10 cellular contexts compared by ENCODE assay signal in the genomic region with DNA sequence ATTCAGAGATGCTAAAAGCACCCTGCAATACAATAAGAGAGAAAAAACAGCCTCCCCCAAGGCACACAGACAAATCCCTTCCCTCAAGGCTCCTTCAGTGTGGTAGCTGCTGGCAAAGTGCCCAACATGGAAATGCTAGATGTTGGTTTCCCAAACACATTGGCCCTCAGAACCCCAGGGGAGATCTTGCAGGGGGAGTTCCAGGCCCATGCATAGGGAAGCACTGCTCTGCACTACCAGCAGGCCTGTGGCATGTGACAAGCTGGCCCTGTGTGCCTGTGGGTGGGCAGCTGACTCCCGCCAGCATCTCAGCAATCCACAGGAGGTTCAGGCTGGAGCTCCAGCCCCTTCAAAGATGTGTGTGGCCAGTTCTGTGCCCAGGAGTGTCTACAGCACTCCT. TPM values are rescaled to one million over a fixed set of nuclear protein-coding genes. Genes with fewer than 3 reads are reported as not detected.
A peak's percentile ranks its signal among the peaks of the same experiment; 100 is the strongest.
DNase-seq lines count a peak whose midpoint lies in the region; ATAC-seq lines count a peak whose summit lies in the region.
"Had no signal": no experiment of that assay in that cellular context is flagged by ENCODE, and none has a peak within 500 bp of the region (broad histone marks: within the 10 kb centered on the region; RNA-seq: fewer than 3 reads in every experiment).

No MANE protein-coding gene starts in this region.

- H3K9me3 Mint-ChIP-seq in activated T-helper 1 cell treated with anti-CD3 and anti-CD28 coated beads, Interleukin-12 subunit alpha, Interleukin-12 subunit beta, Interleukin-2, Interleukin-4 antibody, amounts not matched to agents 30 ng/mL and 10 ng/mL and 1 ng/mL, durations not matched to agents 14 hours and 24 hours and 36 hours = no peaks in the 10 kb centered on the region
- H3K9me3 Mint-ChIP-seq in natural killer cell treated with Interleukin-12 subunit alpha and Interleukin-12 subunit beta and Interleukin-15 and Interleukin-18, amount 100 ng/mL, for 72 hours = no peaks in the 10 kb centered on the region

- H3K36me3 Mint-ChIP-seq in activated T-helper 1 cell treated with anti-CD3 and anti-CD28 coated beads, Interleukin-12 subunit alpha, Interleukin-12 subunit beta, Interleukin-2, Interleukin-4 antibody, amounts not matched to agents 30 ng/mL and 10 ng/mL and 1 ng/mL, durations not matched to agents 14 hours and 24 hours and 36 hours (ENCODE audit: low read depth) = no peaks in the 10 kb centered on the region
- H3K36me3 Mint-ChIP-seq in natural killer cell treated with Interleukin-12 subunit alpha and Interleukin-12 subunit beta and Interleukin-15 and Interleukin-18, amount 100 ng/mL, for 72 hours = no peaks in the 10 kb centered on the region

- peaks cover 71% of the 10 kb centered on the region for H3K4me1 Mint-ChIP-seq in activated T-helper 1 cell treated with anti-CD3 and anti-CD28 coated beads, Interleukin-12 subunit alpha, Interleukin-12 subunit beta, Interleukin-2, Interleukin-4 antibody, amounts not matched to agents 30 ng/mL and 10 ng/mL and 1 ng/mL, durations not matched to agents 14 hours and 24 hours and 36 hours (ENCODE audit: low read depth)
- peaks cover 26 to 31% of the 10 kb centered on the region in 2 donors for H3K4me1 Mint-ChIP-seq in natural killer cell treated with Interleukin-12 subunit alpha and Interleukin-12 subunit beta and Interleukin-15 and Interleukin-18, amount 100 ng/mL, for 72 hours (ENCODE audit: low read depth in 2 of 2)

- DNase-seq in Daoy (ENCODE audit: low read depth) (peak; percentile 30), HuH-7 (ENCODE audit: low spot score) (no peak), hippocampal formation (lab: John Stamatoyannopoulos, UW) (no peak)
- peak; percentile 14 for DNase-seq in activated T-helper 1 cell treated with anti-CD3 and anti-CD28 coated beads, Interleukin-12 subunit alpha, Interleukin-12 subunit beta, Interleukin-2, Interleukin-4 antibody, amounts not matched to agents 30 ng/mL and 10 ng/mL and 1 ng/mL, durations not matched to agents 14 hours and 24 hours and 36 hours (ENCODE audit: low spot score)
- peak; percentile 54 for DNase-seq in natural killer cell treated with Interleukin-12 subunit alpha and Interleukin-12 subunit beta and Interleukin-15 and Interleukin-18, amount 100 ng/mL, for 72 hours (ENCODE audit: low spot score)
- DNase-seq: retina had no signal

- intact Hi-C loops in activated T-helper 1 cell treated with anti-CD3 and anti-CD28 coated beads, Interleukin-12 subunit alpha, Interleukin-12 subunit beta, Interleukin-2, Interleukin-4 antibody, amounts not matched to agents 30 ng/mL and 10 ng/mL and 1 ng/mL, durations not matched to agents 14 hours and 24 hours and 36 hours (cut with micrococcal nuclease) = loop anchor here (1.0 to 5.0 kb wide), 6 partner anchors 8 to 320 kb away; no protein-coding TSS in a partner anchor

- ATAC-seq in GM21447 (IDR thresholded peaks at IDR 0.05; ENCODE audit: unreplicated experiment) (peak; percentile 18), GM21423 (IDR thresholded peaks at IDR 0.05; ENCODE audit: unreplicated experiment) (no peak)
- ATAC-seq in natural killer cell treated with Interleukin-12 subunit alpha and Interleukin-12 subunit beta and Interleukin-15 and Interleukin-18, amount 100 ng/mL, for 72 hours = peak in 1 of 2 donors; percentile 22
- ATAC-seq: esophagus mucosa had no signal

- H3K27ac Mint-ChIP-seq in activated T-helper 1 cell treated with anti-CD3 and anti-CD28 coated beads, Interleukin-12 subunit alpha, Interleukin-12 subunit beta, Interleukin-2, Interleukin-4 antibody, amounts not matched to agents 30 ng/mL and 10 ng/mL and 1 ng/mL, durations not matched to agents 14 hours and 24 hours and 36 hours = peak overlapping the region; percentile 90
- H3K27ac Mint-ChIP-seq in natural killer cell treated with Interleukin-12 subunit alpha and Interleukin-12 subunit beta and Interleukin-15 and Interleukin-18, amount 100 ng/mL, for 72 hours = peak overlapping the region; percentile 85 to 94

- H3K4me3 Mint-ChIP-seq in activated T-helper 1 cell treated with anti-CD3 and anti-CD28 coated beads, Interleukin-12 subunit alpha, Interleukin-12 subunit beta, Interleukin-2, Interleukin-4 antibody, amounts not matched to agents 30 ng/mL and 10 ng/mL and 1 ng/mL, durations not matched to agents 14 hours and 24 hours and 36 hours = peak overlapping the region; percentile 54
- H3K4me3 Mint-ChIP-seq in natural killer cell treated with Interleukin-12 subunit alpha and Interleukin-12 subunit beta and Interleukin-15 and Interleukin-18, amount 100 ng/mL, for 72 hours = peak overlapping the region; percentile 87

- no peaks in the 10 kb centered on the region for H3K27me3 Mint-ChIP-seq in activated T-helper 1 cell treated with anti-CD3 and anti-CD28 coated beads, Interleukin-12 subunit alpha, Interleukin-12 subunit beta, Interleukin-2, Interleukin-4 antibody, amounts not matched to agents 30 ng/mL and 10 ng/mL and 1 ng/mL, durations not matched to agents 14 hours and 24 hours and 36 hours (ENCODE audit: insufficient read depth)
- H3K27me3 Mint-ChIP-seq in natural killer cell treated with Interleukin-12 subunit alpha and Interleukin-12 subunit beta and Interleukin-15 and Interleukin-18, amount 100 ng/mL, for 72 hours = no peaks in the 10 kb centered on the region

RNA-seq across cellular contexts. Expression of a gene that starts 16.8 kb away (rescaled TPM):
- total RNA-seq in Daoy (2014; rRNA removed; shearing (Covaris generic)) = 2.7 and 4.1 TPM in 2 replicates
- total RNA-seq in activated T-helper 1 cell treated with anti-CD3 and anti-CD28 coated beads, Interleukin-12 subunit alpha, Interleukin-12 subunit beta, Interleukin-2, Interleukin-4 antibody, amounts not matched to agents 30 ng/mL and 10 ng/mL and 1 ng/mL, durations not matched to agents 14 hours and 24 hours and 36 hours = 30.3 and 32.0 TPM in 2 replicates
- total RNA-seq in natural killer cell treated with Interleukin-12 subunit alpha and Interleukin-12 subunit beta and Interleukin-15 and Interleukin-18, amount 100 ng/mL, for 72 hours = 10 to 100 TPM; 31.4 to 41.3 TPM

RNA-seq across cellular contexts. Expression of a gene that starts 44.6 kb away (rescaled TPM):
- 0.17 and 2.0 TPM in 2 replicates for total RNA-seq in Daoy (2014; rRNA removed; shearing (Covaris generic))
- 0.27 and 0.31 TPM in 2 replicates for total RNA-seq in activated T-helper 1 cell treated with anti-CD3 and anti-CD28 coated beads, Interleukin-12 subunit alpha, Interleukin-12 subunit beta, Interleukin-2, Interleukin-4 antibody, amounts not matched to agents 30 ng/mL and 10 ng/mL and 1 ng/mL, durations not matched to agents 14 hours and 24 hours and 36 hours
- total RNA-seq in natural killer cell treated with Interleukin-12 subunit alpha and Interleukin-12 subunit beta and Interleukin-15 and Interleukin-18, amount 100 ng/mL, for 72 hours = not detected
- total RNA-seq: MCF 10A had no signal

Comparison
In these comparisons a context has a peak if more than half of its experiments do, and no peak if none do; other contexts are left out.
1. DNase-seq: peak in Daoy (single experiment), activated T-helper 1 cell treated with anti-CD3 and anti-CD28 coated beads, Interleukin-12 subunit alpha, Interleukin-12 subunit beta, Interleukin-2, Interleukin-4 antibody, amounts not matched to agents 30 ng/mL and 10 ng/mL and 1 ng/mL, durations not matched to agents 14 hours and 24 hours and 36 hours (single experiment) and natural killer cell treated with Interleukin-12 subunit alpha and Interleukin-12 subunit beta and Interleukin-15 and Interleukin-18, amount 100 ng/mL, for 72 hours (single experiment); none in HuH-7 (single experiment) and hippocampal formation (0 of 2).